In genomic region chr5:109884676-109885075, GRCh38 we compare ENCODE assay signal across 23 cellular contexts.
A peak's percentile ranks its signal among the peaks of the same experiment; 100 is the strongest.
DNase-seq lines count a peak whose midpoint lies in the region; ATAC-seq, FAIRE-seq and TF ChIP-seq lines count a peak whose summit lies in the region.
"Had no signal": no experiment of that assay in that cellular context is flagged by ENCODE, and none has a peak within 500 bp of the region (broad histone marks: within the 10 kb centered on the region; RNA-seq: fewer than 3 reads in every experiment).

No MANE protein-coding gene starts in this region.

- FAIRE-seq in GM12892 (lab: Jason Lieb, UNC), result no peak
- FAIRE-seq: A204.1, GM12878 had no signal

- TF ChIP-seq POLR2A in GM12892 (IDR thresholded peaks at IDR 0.05; ENCODE audit: low read depth, low read length), result no peak

- no peak overlapping the region for H2BK120ac ChIP-seq in mesenchymal stem cell (ENCODE audit: low read depth, low read length)

- H3K27ac ChIP-seq in RWPE2 (ENCODE audit: poor library complexity, severe bottlenecking), result no peak overlapping the region
- no peak overlapping the region for H3K27ac ChIP-seq in mesenchymal stem cell (ENCODE audit: low read length, poor library complexity, severe bottlenecking)
- H3K27ac ChIP-seq: BLaER1 had no signal

- no peak overlapping the region for H4K91ac ChIP-seq in mesenchymal stem cell (ENCODE audit: low read length)

- no peak overlapping the region for H2BK12ac ChIP-seq in mesenchymal stem cell (ENCODE audit: low read length in 2 of 2)

- H3K4me1 ChIP-seq in RWPE2 (ENCODE audit: insufficient read depth, poor library complexity, severe bottlenecking) (no peaks in the 10 kb centered on the region), mesenchymal stem cell (ENCODE audit: control insufficient read depth, insufficient read depth, low read depth, low read length) (no peaks in the 10 kb centered on the region)
- H3K4me1 ChIP-seq: BE2C, BLaER1 had no signal

- H3K79me1 ChIP-seq in mesenchymal stem cell (replicated peaks; ENCODE audit: low read length, poor library complexity, severe bottlenecking), result no peaks in the 10 kb centered on the region

- no peak overlapping the region for H3K4me3 ChIP-seq in RWPE2 (ENCODE audit: severe bottlenecking)
- no peak overlapping the region for H3K4me3 ChIP-seq in mesenchymal stem cell (ENCODE audit: insufficient read depth in 1 of 2, low read depth in 1 of 2, low read length in 2 of 2)
- H3K4me3 ChIP-seq: BLaER1, GM12878 had no signal

- no peak overlapping the region for H3K14ac ChIP-seq in mesenchymal stem cell (ENCODE audit: low read length in 2 of 2)

- H3K27me3 ChIP-seq in RWPE2 (ENCODE audit: insufficient read depth, poor library complexity, severe bottlenecking) (no peaks in the 10 kb centered on the region), mesenchymal stem cell (ENCODE audit: control insufficient read depth in 1 of 2, insufficient read depth in 1 of 2, low read length in 2 of 2) (no peaks in the 10 kb centered on the region)
- H3K27me3 ChIP-seq: BE2C, BLaER1 had no signal

- H2BK15ac ChIP-seq in mesenchymal stem cell (ENCODE audit: low read depth, poor library complexity, severe bottlenecking), result peak overlapping the region; percentile 62

- H2AK5ac ChIP-seq in mesenchymal stem cell (ENCODE audit: low read length, severe bottlenecking), result no peak overlapping the region

- WGBS in mesenchymal stem cell, result 98% methylated on average over 20 of the region's 20 CpGs

- no peak for ATAC-seq in RWPE2 (ENCODE audit: low read depth)
- no peak for ATAC-seq in GM18861 (IDR thresholded peaks at IDR 0.05; ENCODE audit: unreplicated experiment)
- ATAC-seq: GM12878 had no signal

- TF ChIP-seq CTCF in RWPE2 (IDR thresholded peaks at IDR 0.05; ENCODE audit: poor library complexity, severe bottlenecking), result no peak

- no peak overlapping the region for H3K4ac ChIP-seq in mesenchymal stem cell (ENCODE audit: low read depth in 1 of 2, low read length in 2 of 2)

- no peak overlapping the region for H2AFZ ChIP-seq in mesenchymal stem cell (ENCODE audit: low read depth, low read length)

- intact Hi-C loops in posterior vena cava (cut with DNase I), result no loop called here

- no peak overlapping the region for H3K4me2 ChIP-seq in mesenchymal stem cell (ENCODE audit: low read length, poor library complexity, severe bottlenecking)
- H3K4me2 ChIP-seq: BLaER1 had no signal

- no peaks in the 10 kb centered on the region for H3K9me3 ChIP-seq in RWPE2 (ENCODE audit: severe bottlenecking)
- no peaks in the 10 kb centered on the region for H3K9me3 ChIP-seq in mesenchymal stem cell (ENCODE audit: control insufficient read depth, low read length)
- H3K9me3 ChIP-seq: BE2C had no signal

- no peak overlapping the region for H3K9ac ChIP-seq in mesenchymal stem cell (ENCODE audit: low read length)
- H3K9ac ChIP-seq: BLaER1 had no signal

- no peak overlapping the region for H2BK5ac ChIP-seq in mesenchymal stem cell (ENCODE audit: low read depth, low read length, poor library complexity, severe bottlenecking)

- H4K8ac ChIP-seq in mesenchymal stem cell (ENCODE audit: low read length), result no peak overlapping the region

- H3K36me3 ChIP-seq in RWPE2 (ENCODE audit: low read depth), result no peaks in the 10 kb centered on the region
- H3K36me3 ChIP-seq in mesenchymal stem cell (ENCODE audit: control insufficient read depth in 1 of 2, insufficient read depth in 2 of 2, low read depth in 1 of 2, low read length in 2 of 2), result no peaks in the 10 kb centered on the region
- H3K36me3 ChIP-seq: BE2C, BLaER1 had no signal

- H3K18ac ChIP-seq in mesenchymal stem cell (ENCODE audit: low read depth in 1 of 2, low read length in 2 of 2), result no peak overlapping the region

- DNase-seq in RWPE2 (ENCODE audit: low spot score) (peak; percentile 69), mesenchymal stem cell (no peak), posterior vena cava (ENCODE audit: low spot score) (peak; percentile 79), HuH-7 (ENCODE audit: low spot score) (no peak), GM12892 (ENCODE audit: insufficient read length) (no peak)
- DNase-seq: 8988T; ACHN; BE2C; C1 segment of cervical spinal cord; CD4-positive, alpha-beta memory T cell; CD4-positive, CD25-positive, alpha-beta regulatory T cell; COR-L47; DMS 273 treated with DMSO at 0.1 percent for 48 hours; DMS153; DMS53; DMS79; DND-41; EL; GDM1 had no signal

- H3K23ac ChIP-seq in mesenchymal stem cell (ENCODE audit: low read length in 2 of 2), result no peak overlapping the region

Comparison
In these comparisons a context has a peak if more than half of its experiments do, and no peak if none do; other contexts are left out.
1. DNase-seq: peak in RWPE2 (single experiment) and posterior vena cava (single experiment); none in mesenchymal stem cell (single experiment), HuH-7 (single experiment) and GM12892 (single experiment).